In genomic region chr17:81481011-81481799, GRCh38 we compare ENCODE assay signal across 8 cellular contexts. TPM values are rescaled to one million over a fixed set of nuclear protein-coding genes. Genes with fewer than 3 reads are reported as not detected.
DNase-seq lines count a peak whose midpoint lies in the region; TF ChIP-seq lines count a peak whose summit lies in the region.

No MANE protein-coding gene starts in this region.

- intact Hi-C loops in activated T-helper 2 cell treated with anti-CD3 and anti-CD28 coated beads, Interferon-gamma antibody, Interleukin-2, Interleukin-4, amounts not matched to agents 10 μg/mL and 5 μg/mL and 100 μg/mL, durations not matched to agents 14 hours and 24 hours and 36 hours (cut with micrococcal nuclease): loop anchor here (5.0 kb wide), 2 partner anchors 79 to 94 kb away; no protein-coding TSS in a partner anchor
- intact Hi-C loops in posterior vena cava (cut with DNase I): loop anchor here (5.0 to 10.0 kb wide), 5 partner anchors 79 to 229 kb away; partner anchors contain the start of gene SLC38A10 (in 1 of the 2)

- H3K4me1 Mint-ChIP-seq in activated T-helper 2 cell treated with anti-CD3 and anti-CD28 coated beads, Interferon-gamma antibody, Interleukin-2, Interleukin-4, amounts not matched to agents 10 μg/mL and 5 μg/mL and 100 μg/mL, durations not matched to agents 14 hours and 24 hours and 36 hours (ENCODE audit: low read depth): peaks cover 6% of the 10 kb centered on the region
- H3K4me1 Mint-ChIP-seq in nephron: peaks cover 38% of the 10 kb centered on the region

- no peaks in the 10 kb centered on the region for H3K9me3 ChIP-seq in HAP-1

- H3K4me1 ChIP-seq in HAP-1: peaks cover 18% of the 10 kb centered on the region

- no peaks in the 10 kb centered on the region for H3K36me3 ChIP-seq in H7 (replicated peaks; ENCODE audit: control insufficient read depth, insufficient read depth, low read length)
- no peaks in the 10 kb centered on the region for H3K36me3 ChIP-seq in HAP-1 (replicated peaks)

- TF ChIP-seq CTCF in fibroblast of pulmonary artery (IDR thresholded peaks at IDR 0.05; ENCODE audit: low read length, missing control alignments): no peak
- TF ChIP-seq CTCF in nephron (IDR thresholded peaks at IDR 0.05; ENCODE audit: unreplicated experiment in 3 of 3): no peak

- no peaks in the 10 kb centered on the region for H3K9me3 Mint-ChIP-seq in activated T-helper 2 cell treated with anti-CD3 and anti-CD28 coated beads, Interferon-gamma antibody, Interleukin-2, Interleukin-4, amounts not matched to agents 10 μg/mL and 5 μg/mL and 100 μg/mL, durations not matched to agents 14 hours and 24 hours and 36 hours
- H3K9me3 Mint-ChIP-seq in nephron: no peaks in the 10 kb centered on the region

- H3K4me3 Mint-ChIP-seq in activated T-helper 2 cell treated with anti-CD3 and anti-CD28 coated beads, Interferon-gamma antibody, Interleukin-2, Interleukin-4, amounts not matched to agents 10 μg/mL and 5 μg/mL and 100 μg/mL, durations not matched to agents 14 hours and 24 hours and 36 hours (ENCODE audit: low read depth): peak overlapping the region; percentile 70
- peak overlapping the region; percentile 77 to 84 (median 81) for H3K4me3 Mint-ChIP-seq in nephron

- H3K27ac Mint-ChIP-seq in activated T-helper 2 cell treated with anti-CD3 and anti-CD28 coated beads, Interferon-gamma antibody, Interleukin-2, Interleukin-4, amounts not matched to agents 10 μg/mL and 5 μg/mL and 100 μg/mL, durations not matched to agents 14 hours and 24 hours and 36 hours: no peak overlapping the region
- H3K27ac Mint-ChIP-seq in nephron: peak overlapping the region in 2 of 3 experiments; percentile 59 to 63

- peak; percentile 99 for DNase-seq in H7
- peak; percentile 85 for DNase-seq in NCI-H748 (lab: John Stamatoyannopoulos, UW; ENCODE audit: unreplicated experiment)
- DNase-seq in activated T-helper 2 cell treated with anti-CD3 and anti-CD28 coated beads, Interferon-gamma antibody, Interleukin-2, Interleukin-4, amounts not matched to agents 10 μg/mL and 5 μg/mL and 100 μg/mL, durations not matched to agents 14 hours and 24 hours and 36 hours (ENCODE audit: low spot score): peak; percentile 51
- DNase-seq in fibroblast of pulmonary artery (ENCODE audit: low read depth): peak; percentile 62
- DNase-seq in stromal cell of bone marrow (ENCODE audit: low read depth): peak; percentile 49
- DNase-seq in HAP-1 (ENCODE audit: low spot score in 2 of 2): no peak
- DNase-seq in posterior vena cava (ENCODE audit: low spot score): no peak

- in situ Hi-C loops in HAP-1 (cut with MboI; ENCODE audit: low sequenced_read_pairs): loop anchor here (5.0 to 10.0 kb wide), 3 partner anchors 86 to 224 kb away; partner anchors contain the start of gene BAHCC1

- H3K4me3 ChIP-seq in H7 (ENCODE audit: insufficient read depth, low read depth, low read length) (peak overlapping the region; percentile 33), fibroblast of pulmonary artery (replicated peaks; ENCODE audit: low read depth, low read length) (peak overlapping the region; percentile 21), HAP-1 (no peak overlapping the region)

- no peaks in the 10 kb centered on the region for H3K36me3 Mint-ChIP-seq in activated T-helper 2 cell treated with anti-CD3 and anti-CD28 coated beads, Interferon-gamma antibody, Interleukin-2, Interleukin-4, amounts not matched to agents 10 μg/mL and 5 μg/mL and 100 μg/mL, durations not matched to agents 14 hours and 24 hours and 36 hours (ENCODE audit: low read depth)
- H3K36me3 Mint-ChIP-seq in nephron (ENCODE audit: low read depth): no peaks in the 10 kb centered on the region

- H3K27me3 Mint-ChIP-seq in activated T-helper 2 cell treated with anti-CD3 and anti-CD28 coated beads, Interferon-gamma antibody, Interleukin-2, Interleukin-4, amounts not matched to agents 10 μg/mL and 5 μg/mL and 100 μg/mL, durations not matched to agents 14 hours and 24 hours and 36 hours (ENCODE audit: low read depth): peaks cover 32% of the 10 kb centered on the region
- peaks cover 10% of the 10 kb centered on the region for H3K27me3 Mint-ChIP-seq in nephron (ENCODE audit: low read depth)

- H3K27me3 ChIP-seq in H7 (ENCODE audit: control insufficient read depth, insufficient read depth, low read length) (peaks cover 40% of the 10 kb centered on the region), HAP-1 (ENCODE audit: low read depth) (no peaks in the 10 kb centered on the region)

RNA-seq across cellular contexts. Expression of gene ACTG1, which starts 31.4 kb away (rescaled TPM):
- total RNA-seq in H7 (2014; rRNA removed; shearing (Covaris generic)): 5,543 and 5,789 TPM in 2 replicates
- total RNA-seq in activated T-helper 2 cell treated with anti-CD3 and anti-CD28 coated beads, Interferon-gamma antibody, Interleukin-2, Interleukin-4, amounts not matched to agents 10 μg/mL and 5 μg/mL and 100 μg/mL, durations not matched to agents 14 hours and 24 hours and 36 hours: 4,152 and 4,174 TPM in 2 replicates
- total RNA-seq in posterior vena cava: 1,000 to 10,000 TPM; 1,410 to 1,809 TPM

RNA-seq across cellular contexts. Expression of gene FSCN2, which starts 47.0 kb away (rescaled TPM):
- 0.33 TPM in 1 of 2 replicates, not detected in the other for total RNA-seq in H7 (2014; rRNA removed; shearing (Covaris generic))
- 1.1 TPM in 2 replicates for total RNA-seq in activated T-helper 2 cell treated with anti-CD3 and anti-CD28 coated beads, Interferon-gamma antibody, Interleukin-2, Interleukin-4, amounts not matched to agents 10 μg/mL and 5 μg/mL and 100 μg/mL, durations not matched to agents 14 hours and 24 hours and 36 hours
- 1 to 10 TPM; 1.6 to 2.0 TPM for total RNA-seq in posterior vena cava

Comparison
In these comparisons a context has a peak if more than half of its experiments do, and no peak if none do; other contexts are left out.
1. DNase-seq: peak in H7 (single experiment), NCI-H748 (single experiment), activated T-helper 2 cell treated with anti-CD3 and anti-CD28 coated beads, Interferon-gamma antibody, Interleukin-2, Interleukin-4, amounts not matched to agents 10 μg/mL and 5 μg/mL and 100 μg/mL, durations not matched to agents 14 hours and 24 hours and 36 hours (single experiment), fibroblast of pulmonary artery (single experiment) and stromal cell of bone marrow (single experiment); none in HAP-1 (0 of 2) and posterior vena cava (single experiment).